Comparison of ENCODE assay signal across 20 cellular contexts in the genomic region with DNA sequence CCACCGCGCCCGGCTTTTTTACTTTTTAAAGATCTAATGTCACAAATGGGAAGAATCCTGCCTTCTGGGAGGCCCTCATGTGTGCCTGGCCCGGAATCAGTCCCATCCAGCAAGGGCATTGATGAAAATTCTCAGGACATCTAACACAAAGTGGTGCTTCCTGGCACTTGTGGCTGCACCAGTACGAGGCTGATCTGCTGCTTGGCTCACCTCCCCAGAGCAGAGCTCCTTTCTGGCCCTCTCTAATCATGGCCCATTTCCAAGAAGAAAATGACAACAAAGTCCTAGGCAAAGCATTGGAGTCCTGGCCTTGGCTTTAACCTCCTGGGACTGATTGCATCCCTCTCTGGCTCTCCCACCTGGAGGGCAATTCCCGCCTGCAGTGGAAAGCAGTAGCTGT. TPM values are rescaled to one million over a fixed set of nuclear protein-coding genes. Genes with fewer than 3 reads are reported as not detected.
DNase-seq lines count a peak whose midpoint lies in the region; ATAC-seq and TF ChIP-seq lines count a peak whose summit lies in the region.
"Had no signal": no experiment of that assay in that cellular context is flagged by ENCODE, and none has a peak within 500 bp of the region (broad histone marks: within the 10 kb centered on the region; RNA-seq: fewer than 3 reads in every experiment).

No MANE protein-coding gene starts in this region.

- H3K14ac ChIP-seq in IMR-90 (replicated peaks; ENCODE audit: low read depth, low read length) = no peak overlapping the region

- H2BK20ac ChIP-seq in IMR-90 (ENCODE audit: low read depth, low read length) = no peak overlapping the region; the same call in 1 of the 2 replicates

- no peaks in the 10 kb centered on the region for H3K27me3 ChIP-seq in IMR-90 (ENCODE audit: control insufficient read depth, insufficient read depth, low read length)
- no peaks in the 10 kb centered on the region for H3K27me3 ChIP-seq in endodermal cell (ENCODE audit: control insufficient read depth, insufficient read depth, low read length, poor library complexity, severe bottlenecking)
- no peaks in the 10 kb centered on the region for H3K27me3 ChIP-seq in testis
- H3K27me3 ChIP-seq in heart left ventricle = no peaks in the 10 kb centered on the region

- H3K9me3 ChIP-seq in IMR-90 (ENCODE audit: control insufficient read depth, insufficient read depth, low read length) (no peaks in the 10 kb centered on the region), endodermal cell (ENCODE audit: control insufficient read depth, low read length) (no peaks in the 10 kb centered on the region), testis (no peaks in the 10 kb centered on the region), heart left ventricle (no peaks in the 10 kb centered on the region)
- H3K9me3 ChIP-seq: Caco-2 had no signal

- H3K27ac ChIP-seq in IMR-90 (ENCODE audit: insufficient read depth, low read length) (no peak overlapping the region), endodermal cell (ENCODE audit: low read depth, low read length) (no peak overlapping the region), testis (no peak overlapping the region), heart left ventricle (no peak overlapping the region)

- CTCF ChIA-PET in IMR-90 (lab: Yijun Ruan, JAX) = interaction anchor here (0.7 kb wide), 1 partner anchor 12 kb away, joined by 3 read pairs; no protein-coding TSS in a partner anchor

- DNase-seq in NCI-H1105 treated with DMSO at 0.1 percent for 48 hours (lab: John Stamatoyannopoulos, UW) = peak; percentile 12
- no peak for DNase-seq in NCI-H1105 (lab: John Stamatoyannopoulos, UW)
- no peak for DNase-seq in IMR-90
- DNase-seq in endodermal cell = peak; percentile 17
- peak; percentile 39 for DNase-seq in testis
- no peak for DNase-seq in heart left ventricle
- DNase-seq: 8988T; Caco-2; CD4-positive, alpha-beta T cell; KBM-7; NCI-H187; NCI-H510A; NCI-H748 treated with DMSO at 0.1 percent for 48 hours; SHP77 had no signal

- no peak overlapping the region for H3K23ac ChIP-seq in IMR-90 (ENCODE audit: low read depth, low read length)

- H3K4ac ChIP-seq in IMR-90 (ENCODE audit: low read depth, low read length) = no peak overlapping the region

- H3K79me1 ChIP-seq in IMR-90 (ENCODE audit: low read depth in 1 of 2, low read length in 2 of 2) = no peaks in the 10 kb centered on the region

- H3K9me3 Mint-ChIP-seq in endodermal cell = no peaks in the 10 kb centered on the region
- no peaks in the 10 kb centered on the region for H3K9me3 Mint-ChIP-seq in activated T-helper 17 cell treated with anti-CD3 and anti-CD28 coated beads, Interleukin-2, amount 50 U/mL, for 72 hours
- H3K9me3 Mint-ChIP-seq: CD4-positive, alpha-beta T cell; GM23338 had no signal

- no peak overlapping the region for H3K56ac ChIP-seq in IMR-90 (ENCODE audit: extremely low read depth, insufficient read depth, low read length)

- H3K4me1 Mint-ChIP-seq in endodermal cell = no peaks in the 10 kb centered on the region
- H3K4me1 Mint-ChIP-seq in activated T-helper 17 cell treated with anti-CD3 and anti-CD28 coated beads, Interleukin-2, amount 50 U/mL, for 72 hours = no peaks in the 10 kb centered on the region

- no peak overlapping the region for H2AFZ ChIP-seq in IMR-90 (replicated peaks; ENCODE audit: low read length, poor library complexity)

- peak overlapping the region; percentile 32; the same call in 1 of the 2 replicates for H2BK120ac ChIP-seq in IMR-90 (ENCODE audit: low read depth, low read length)

- H2AK9ac ChIP-seq in IMR-90 (replicated peaks; ENCODE audit: low read depth, low read length, poor library complexity) = no peak overlapping the region

- H3K36me3 ChIP-seq in IMR-90 (ENCODE audit: control insufficient read depth, insufficient read depth, low read length) (no peaks in the 10 kb centered on the region), endodermal cell (ENCODE audit: control insufficient read depth, insufficient read depth, low read length) (no peaks in the 10 kb centered on the region), testis (ENCODE audit: low read depth, missing control alignments) (no peaks in the 10 kb centered on the region), heart left ventricle (no peaks in the 10 kb centered on the region)

- no peaks in the 10 kb centered on the region for H4K20me1 ChIP-seq in IMR-90 (ENCODE audit: insufficient read depth, low read length)

- TF ChIP-seq RAD21 in IMR-90 (IDR thresholded peaks at IDR 0.05; ENCODE audit: low read length) = no peak

- peaks cover 12% of the 10 kb centered on the region for H3K9me1 ChIP-seq in IMR-90 (ENCODE audit: insufficient read depth, low read length)

- H3K4me2 ChIP-seq in IMR-90 (ENCODE audit: low read depth, low read length) = no peak overlapping the region
- H3K4me2 ChIP-seq: GM23338 had no signal

- no peak overlapping the region for H2BK5ac ChIP-seq in IMR-90 (ENCODE audit: low read depth, low read length, poor library complexity, severe bottlenecking)

- ATAC-seq in IMR-90 (ENCODE audit: low read depth) = no peak
- ATAC-seq in GM21367 (IDR thresholded peaks at IDR 0.05; ENCODE audit: unreplicated experiment) = no peak
- ATAC-seq in heart left ventricle = no peak
- no peak for ATAC-seq in activated T-helper 17 cell treated with anti-CD3 and anti-CD28 coated beads, Interleukin-2, amount 50 U/mL, for 72 hours (replicated peaks)
- ATAC-seq: GM12878, GM23338, HCT116, SK-N-SH treated with all-trans-retinoic acid at 6 μM for 48 hours had no signal

- peaks cover 7% of the 10 kb centered on the region for H3K4me1 ChIP-seq in IMR-90 (ENCODE audit: control insufficient read depth, insufficient read depth, low read length)
- H3K4me1 ChIP-seq in endodermal cell (ENCODE audit: control insufficient read depth, insufficient read depth, low read length) = no peaks in the 10 kb centered on the region
- H3K4me1 ChIP-seq in testis = peaks cover 4% of the 10 kb centered on the region
- H3K4me1 ChIP-seq in heart left ventricle = peaks cover 0 to 40% (median 0%) of the 10 kb centered on the region in 12 donors

- no peak overlapping the region for H2AK5ac ChIP-seq in IMR-90 (ENCODE audit: low read depth, low read length)

- intact Hi-C loops in IMR-90 (cut with micrococcal nuclease) = no loop called here
- intact Hi-C loops in testis (cut with DNase I; ENCODE audit: low total_unique reads) = no loop called here
- intact Hi-C loops in heart left ventricle (cut with DNase I) = no loop called here

- no peak overlapping the region for H3K27ac Mint-ChIP-seq in endodermal cell
- no peak overlapping the region for H3K27ac Mint-ChIP-seq in activated T-helper 17 cell treated with anti-CD3 and anti-CD28 coated beads, Interleukin-2, amount 50 U/mL, for 72 hours
- H3K27ac Mint-ChIP-seq: CD4-positive, alpha-beta T cell; GM23338 had no signal

- no peak overlapping the region for H3K4me3 Mint-ChIP-seq in endodermal cell
- no peak overlapping the region for H3K4me3 Mint-ChIP-seq in activated T-helper 17 cell treated with anti-CD3 and anti-CD28 coated beads, Interleukin-2, amount 50 U/mL, for 72 hours
- H3K4me3 Mint-ChIP-seq: CD4-positive, alpha-beta T cell; GM23338 had no signal

- no peak overlapping the region for H4K8ac ChIP-seq in IMR-90 (ENCODE audit: low read depth in 2 of 2, low read length in 2 of 2)

- H3K27me3 Mint-ChIP-seq in endodermal cell (ENCODE audit: insufficient read depth) = no peaks in the 10 kb centered on the region
- H3K27me3 Mint-ChIP-seq in activated T-helper 17 cell treated with anti-CD3 and anti-CD28 coated beads, Interleukin-2, amount 50 U/mL, for 72 hours = peaks cover 4% of the 10 kb centered on the region
- H3K27me3 Mint-ChIP-seq: CD4-positive, alpha-beta T cell had no signal

- POLR2A ChIA-PET in IMR-90 (lab: Charles Lee; ENCODE audit: unreplicated experiment) = no interaction called here

- TF ChIP-seq CTCF in IMR-90 (conservative IDR thresholded peaks at IDR 0.05; ENCODE audit: low read depth, low read length) (no peak), endodermal cell (conservative IDR thresholded peaks at IDR 0.05) (no peak), testis (IDR thresholded peaks at IDR 0.05) (no peak), heart left ventricle (IDR thresholded peaks at IDR 0.05) (no peak)

- in situ Hi-C loops in IMR-90 (cut with MboI; ENCODE audit: low sequenced_read_pairs) = no loop called here

- BruUV-seq in IMR-90 (replicated peaks; lab: Mats Ljungman, UMichigan) = no TSS peak

- 87% methylated on average over 3 of the region's 6 CpGs; no CpG with 5 or more reads in 1 of the 2 experiments for WGBS in IMR-90 (ENCODE audit: extremely low coverage in 2 of 2, insufficient read length in 1 of 2), 2 experiments
- 86 to 92% methylated on average over 3 to 6 of the region's 6 CpGs for WGBS in endodermal cell (ENCODE audit: insufficient coverage in 1 of 2, insufficient read length in 1 of 2), 2 experiments
- 71 to 77% methylated on average over 5 to 6 of the region's 6 CpGs for WGBS in testis, 2 donors
- WGBS in heart left ventricle, 4 donors = 68 to 74% (median 73%) methylated on average over 6 of the region's 6 CpGs

- dilution Hi-C loops in IMR-90 (cut with HindIII; ENCODE audit: low sequenced_read_pairs, unreplicated experiment) = no loop called here

- no peak overlapping the region for H3K4me3 ChIP-seq in IMR-90 (ENCODE audit: insufficient read depth, low read depth, low read length)
- H3K4me3 ChIP-seq in endodermal cell (ENCODE audit: low read length) = no peak overlapping the region
- H3K4me3 ChIP-seq in testis = no peak overlapping the region
- H3K4me3 ChIP-seq in heart left ventricle = no peak overlapping the region
- H3K4me3 ChIP-seq: GM12878, GM23338 had no signal

- no peak overlapping the region for H3K9ac ChIP-seq in IMR-90 (ENCODE audit: low read depth, low read length)
- H3K9ac ChIP-seq in endodermal cell (ENCODE audit: extremely low read depth, low read length, poor library complexity, severe bottlenecking) = no peak overlapping the region

- H3K18ac ChIP-seq in IMR-90 (ENCODE audit: low read depth, low read length) = no peak overlapping the region

- H3K36me3 Mint-ChIP-seq in endodermal cell (ENCODE audit: low read depth) = no peaks in the 10 kb centered on the region
- H3K36me3 Mint-ChIP-seq in activated T-helper 17 cell treated with anti-CD3 and anti-CD28 coated beads, Interleukin-2, amount 50 U/mL, for 72 hours (ENCODE audit: low read depth) = no peaks in the 10 kb centered on the region

- no peak for TF ChIP-seq POLR2A in IMR-90 (IDR thresholded peaks at IDR 0.05; ENCODE audit: low read depth, low read length)
- no peak for TF ChIP-seq POLR2A in testis (IDR thresholded peaks at IDR 0.05)
- TF ChIP-seq POLR2A in heart left ventricle (IDR thresholded peaks at IDR 0.05) = no peak

- no peak overlapping the region for H4K5ac ChIP-seq in IMR-90 (ENCODE audit: low read depth, low read length)

- H2BK15ac ChIP-seq in IMR-90 (ENCODE audit: low read depth, low read length) = no peak overlapping the region

- H4K91ac ChIP-seq in IMR-90 (ENCODE audit: insufficient read depth, low read depth, low read length) = no peak overlapping the region

RNA-seq across cellular contexts. Expression of gene SIAH1, which starts 50.7 kb away (rescaled TPM):
- total RNA-seq in IMR-90 (2012; rRNA removed) = 16.9 and 17.7 TPM in 2 replicates
- 8.8 and 10.3 TPM in 2 replicates for polyA plus RNA-seq in IMR-90 (2012; rRNA removed)
- 6.3 and 10.9 TPM in 2 replicates for polyA plus RNA-seq in IMR-90 (2012; cell fraction: cytosol; rRNA removed)
- 8.6 and 22.7 TPM in 2 replicates for polyA plus RNA-seq in IMR-90 (2012; cell fraction: nucleus; rRNA removed; ENCODE audit: low replicate concordance)
- 10 to 100 TPM; 32.8 to 37.5 TPM for total RNA-seq in endodermal cell
- 49.0 TPM for polyA plus RNA-seq in endodermal cell (2013, experiment 1 of 2)
- polyA plus RNA-seq in endodermal cell (2013, experiment 2 of 2) = 44.0 TPM
- total RNA-seq in testis = 10 to 100 TPM; 48.2 to 60.3 TPM
- 53.7 TPM for polyA plus RNA-seq in testis (ENCODE audit: insufficient read depth, low read depth, low replicate concordance)
- 10 to 100 TPM; 10.9 to 21.5 (median 15.5) TPM for total RNA-seq in heart left ventricle
- polyA plus RNA-seq in heart left ventricle = 10 to 100 TPM; 10.1 to 12.5 TPM
- total RNA-seq in activated T-helper 17 cell treated with anti-CD3 and anti-CD28 coated beads, Interleukin-2, amount 50 U/mL, for 72 hours = 10 to 100 TPM; 15.0 to 16.5 TPM

Comparison
In these comparisons a context has a peak if more than half of its experiments do, and no peak if none do; other contexts are left out.
1. DNase-seq: peak in NCI-H1105 treated with DMSO at 0.1 percent for 48 hours (single experiment), endodermal cell (single experiment) and testis (single experiment); none in NCI-H1105 (single experiment), IMR-90 (single experiment) and heart left ventricle (0 of 5).